Comparison of ENCODE assay signal across 1 cellular context in the genomic region with DNA sequence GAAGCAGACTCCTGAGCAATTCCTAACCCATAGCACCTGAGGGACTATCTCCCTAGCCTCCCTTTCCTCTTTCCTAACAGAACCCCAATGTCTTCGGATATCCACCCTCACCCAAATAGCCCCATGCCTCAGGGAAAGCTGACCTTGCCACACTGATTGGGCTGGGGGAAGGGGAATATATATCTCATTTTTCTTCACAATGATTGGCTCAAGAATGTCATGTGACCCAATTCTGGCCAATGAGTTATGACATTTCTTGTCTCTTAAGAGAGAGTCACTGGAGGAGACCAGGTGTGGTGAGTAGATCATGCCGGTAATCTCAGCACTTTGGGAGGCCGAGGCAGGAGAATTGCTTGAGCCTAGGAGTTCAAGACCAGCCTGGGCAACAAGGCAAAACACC.
A peak's percentile ranks its signal among the peaks of the same experiment; 100 is the strongest.
TF ChIP-seq lines count a peak whose summit lies in the region.

No MANE protein-coding gene starts in this region.

TF ChIP-seq in K562, 482 proteins besides CTCF, POLR2A, EP300 and RAD21 (continued from another document and continues in another):
- TF ChIP-seq RCOR1 (IDR thresholded peaks at IDR 0.05; ENCODE audit: borderline replicate concordance in 1 of 2, low read depth in 2 of 2, low read length in 2 of 2) (peak in 1 of 2 experiments; percentile 44; a peak in 2 of 4 replicates), MCM5 (IDR thresholded peaks at IDR 0.05; ENCODE audit: low read depth) (no peak), BCOR (IDR thresholded peaks at IDR 0.05) (peak; percentile 39; the same call in 1 of the 2 replicates), STAT5B (CRISPR knock-in tag; IDR thresholded peaks at IDR 0.05) (no peak), KLF6 (CRISPR knock-in tag; IDR thresholded peaks at IDR 0.05; ENCODE audit: borderline replicate concordance) (no peak), ZNF311 (CRISPR knock-in tag; IDR thresholded peaks at IDR 0.05) (no peak), HMG20A (CRISPR knock-in tag; conservative IDR thresholded peaks at IDR 0.05) (no peak), ELF2 (CRISPR knock-in tag; IDR thresholded peaks at IDR 0.05) (no peak), POLR3G (IDR thresholded peaks at IDR 0.05; ENCODE audit: extremely low read depth, insufficient read length, insufficient replicate concordance) (no peak), CCNT2 (IDR thresholded peaks at IDR 0.05; ENCODE audit: borderline replicate concordance, extremely low read depth, insufficient read length, low read depth, low read length) (no peak), BACH1 (tag; IDR thresholded peaks at IDR 0.05) (no peak), POLR2AphosphoS2 (IDR thresholded peaks at IDR 0.05; ENCODE audit: low read length) (no peak), ATF1 (CRISPR knock-in tag; IDR thresholded peaks at IDR 0.05) (no peak), ATF1 (tag; IDR thresholded peaks at IDR 0.05) (no peak), GTF2E2 (tag; IDR thresholded peaks at IDR 0.05) (no peak), ZNF584 (CRISPR knock-in tag; IDR thresholded peaks at IDR 0.05; ENCODE audit: low read depth) (no peak), RUNX1 (IDR thresholded peaks at IDR 0.05; ENCODE audit: low read depth) (no peak), ZNF347 (CRISPR knock-in tag; IDR thresholded peaks at IDR 0.05; ENCODE audit: low read depth) (no peak), SNIP1 (IDR thresholded peaks at IDR 0.05; ENCODE audit: low read depth) (no peak), ZNF668 (CRISPR knock-in tag; IDR thresholded peaks at IDR 0.05) (no peak), ZNF165 (CRISPR knock-in tag; IDR thresholded peaks at IDR 0.05; ENCODE audit: borderline replicate concordance) (no peak), KDM1A (IDR thresholded peaks at IDR 0.05) (peak in 1 of 2 experiments; percentile 38; a peak in 2 of 4 replicates), HNRNPH1 (optimal IDR thresholded peaks at IDR 0.05; ENCODE audit: low read depth, low read length) (no peak), SAP30 (IDR thresholded peaks at IDR 0.05; ENCODE audit: borderline replicate concordance, insufficient read depth, low read depth, low read length, poor library complexity, severe bottlenecking) (no peak), TRIM24 (IDR thresholded peaks at IDR 0.05) (no peak), SOX6 (IDR thresholded peaks at IDR 0.05) (no peak), CEBPB (tag; IDR thresholded peaks at IDR 0.05) (0 out of 2 replicates have a peak, but pooled peaks have one; percentile 14), TCF3 (CRISPR knock-in tag; IDR thresholded peaks at IDR 0.05) (no peak), ZFP36 (IDR thresholded peaks at IDR 0.05; ENCODE audit: low read depth, low read length, partially characterized antibody) (peak; percentile 13), MECOM (CRISPR knock-in tag; IDR thresholded peaks at IDR 0.05) (no peak), ZNF431 (CRISPR knock-in tag; IDR thresholded peaks at IDR 0.05) (no peak), ZNF197 (CRISPR knock-in tag; IDR thresholded peaks at IDR 0.05; ENCODE audit: low read depth) (no peak), HNRNPLL (IDR thresholded peaks at IDR 0.05; ENCODE audit: low read depth, low read length, poor library complexity, severe bottlenecking) (no peak)
- TF ChIP-seq, protein P1, sequence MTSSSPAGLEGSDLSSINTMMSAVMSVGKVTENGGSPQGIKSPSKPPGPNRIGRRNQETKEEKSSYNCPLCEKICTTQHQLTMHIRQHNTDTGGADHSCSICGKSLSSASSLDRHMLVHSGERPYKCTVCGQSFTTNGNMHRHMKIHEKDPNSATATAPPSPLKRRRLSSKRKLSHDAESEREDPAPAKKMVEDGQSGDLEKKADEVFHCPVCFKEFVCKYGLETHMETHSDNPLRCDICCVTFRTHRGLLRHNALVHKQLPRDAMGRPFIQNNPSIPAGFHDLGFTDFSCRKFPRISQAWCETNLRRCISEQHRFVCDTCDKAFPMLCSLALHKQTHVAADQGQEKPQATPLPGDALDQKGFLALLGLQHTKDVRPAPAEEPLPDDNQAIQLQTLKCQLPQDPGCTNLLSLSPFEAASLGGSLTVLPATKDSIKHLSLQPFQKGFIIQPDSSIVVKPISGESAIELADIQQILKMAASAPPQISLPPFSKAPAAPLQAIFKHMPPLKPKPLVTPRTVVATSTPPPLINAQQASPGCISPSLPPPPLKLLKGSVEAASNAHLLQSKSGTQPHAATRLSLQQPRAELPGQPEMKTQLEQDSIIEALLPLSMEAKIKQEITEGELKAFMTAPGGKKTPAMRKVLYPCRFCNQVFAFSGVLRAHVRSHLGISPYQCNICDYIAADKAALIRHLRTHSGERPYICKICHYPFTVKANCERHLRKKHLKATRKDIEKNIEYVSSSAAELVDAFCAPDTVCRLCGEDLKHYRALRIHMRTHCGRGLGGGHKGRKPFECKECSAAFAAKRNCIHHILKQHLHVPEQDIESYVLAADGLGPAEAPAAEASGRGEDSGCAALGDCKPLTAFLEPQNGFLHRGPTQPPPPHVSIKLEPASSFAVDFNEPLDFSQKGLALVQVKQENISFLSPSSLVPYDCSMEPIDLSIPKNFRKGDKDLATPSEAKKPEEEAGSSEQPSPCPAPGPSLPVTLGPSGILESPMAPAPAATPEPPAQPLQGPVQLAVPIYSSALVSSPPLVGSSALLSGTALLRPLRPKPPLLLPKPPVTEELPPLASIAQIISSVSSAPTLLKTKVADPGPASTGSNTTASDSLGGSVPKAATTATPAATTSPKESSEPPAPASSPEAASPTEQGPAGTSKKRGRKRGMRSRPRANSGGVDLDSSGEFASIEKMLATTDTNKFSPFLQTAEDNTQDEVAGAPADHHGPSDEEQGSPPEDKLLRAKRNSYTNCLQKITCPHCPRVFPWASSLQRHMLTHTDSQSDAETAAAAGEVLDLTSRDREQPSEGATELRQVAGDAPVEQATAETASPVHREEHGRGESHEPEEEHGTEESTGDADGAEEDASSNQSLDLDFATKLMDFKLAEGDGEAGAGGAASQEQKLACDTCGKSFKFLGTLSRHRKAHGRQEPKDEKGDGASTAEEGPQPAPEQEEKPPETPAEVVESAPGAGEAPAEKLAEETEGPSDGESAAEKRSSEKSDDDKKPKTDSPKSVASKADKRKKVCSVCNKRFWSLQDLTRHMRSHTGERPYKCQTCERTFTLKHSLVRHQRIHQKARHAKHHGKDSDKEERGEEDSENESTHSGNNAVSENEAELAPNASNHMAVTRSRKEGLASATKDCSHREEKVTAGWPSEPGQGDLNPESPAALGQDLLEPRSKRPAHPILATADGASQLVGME (CRISPR knock-in tag; IDR thresholded peaks at IDR 0.05) = no peak
- TF ChIP-seq, protein P2, sequence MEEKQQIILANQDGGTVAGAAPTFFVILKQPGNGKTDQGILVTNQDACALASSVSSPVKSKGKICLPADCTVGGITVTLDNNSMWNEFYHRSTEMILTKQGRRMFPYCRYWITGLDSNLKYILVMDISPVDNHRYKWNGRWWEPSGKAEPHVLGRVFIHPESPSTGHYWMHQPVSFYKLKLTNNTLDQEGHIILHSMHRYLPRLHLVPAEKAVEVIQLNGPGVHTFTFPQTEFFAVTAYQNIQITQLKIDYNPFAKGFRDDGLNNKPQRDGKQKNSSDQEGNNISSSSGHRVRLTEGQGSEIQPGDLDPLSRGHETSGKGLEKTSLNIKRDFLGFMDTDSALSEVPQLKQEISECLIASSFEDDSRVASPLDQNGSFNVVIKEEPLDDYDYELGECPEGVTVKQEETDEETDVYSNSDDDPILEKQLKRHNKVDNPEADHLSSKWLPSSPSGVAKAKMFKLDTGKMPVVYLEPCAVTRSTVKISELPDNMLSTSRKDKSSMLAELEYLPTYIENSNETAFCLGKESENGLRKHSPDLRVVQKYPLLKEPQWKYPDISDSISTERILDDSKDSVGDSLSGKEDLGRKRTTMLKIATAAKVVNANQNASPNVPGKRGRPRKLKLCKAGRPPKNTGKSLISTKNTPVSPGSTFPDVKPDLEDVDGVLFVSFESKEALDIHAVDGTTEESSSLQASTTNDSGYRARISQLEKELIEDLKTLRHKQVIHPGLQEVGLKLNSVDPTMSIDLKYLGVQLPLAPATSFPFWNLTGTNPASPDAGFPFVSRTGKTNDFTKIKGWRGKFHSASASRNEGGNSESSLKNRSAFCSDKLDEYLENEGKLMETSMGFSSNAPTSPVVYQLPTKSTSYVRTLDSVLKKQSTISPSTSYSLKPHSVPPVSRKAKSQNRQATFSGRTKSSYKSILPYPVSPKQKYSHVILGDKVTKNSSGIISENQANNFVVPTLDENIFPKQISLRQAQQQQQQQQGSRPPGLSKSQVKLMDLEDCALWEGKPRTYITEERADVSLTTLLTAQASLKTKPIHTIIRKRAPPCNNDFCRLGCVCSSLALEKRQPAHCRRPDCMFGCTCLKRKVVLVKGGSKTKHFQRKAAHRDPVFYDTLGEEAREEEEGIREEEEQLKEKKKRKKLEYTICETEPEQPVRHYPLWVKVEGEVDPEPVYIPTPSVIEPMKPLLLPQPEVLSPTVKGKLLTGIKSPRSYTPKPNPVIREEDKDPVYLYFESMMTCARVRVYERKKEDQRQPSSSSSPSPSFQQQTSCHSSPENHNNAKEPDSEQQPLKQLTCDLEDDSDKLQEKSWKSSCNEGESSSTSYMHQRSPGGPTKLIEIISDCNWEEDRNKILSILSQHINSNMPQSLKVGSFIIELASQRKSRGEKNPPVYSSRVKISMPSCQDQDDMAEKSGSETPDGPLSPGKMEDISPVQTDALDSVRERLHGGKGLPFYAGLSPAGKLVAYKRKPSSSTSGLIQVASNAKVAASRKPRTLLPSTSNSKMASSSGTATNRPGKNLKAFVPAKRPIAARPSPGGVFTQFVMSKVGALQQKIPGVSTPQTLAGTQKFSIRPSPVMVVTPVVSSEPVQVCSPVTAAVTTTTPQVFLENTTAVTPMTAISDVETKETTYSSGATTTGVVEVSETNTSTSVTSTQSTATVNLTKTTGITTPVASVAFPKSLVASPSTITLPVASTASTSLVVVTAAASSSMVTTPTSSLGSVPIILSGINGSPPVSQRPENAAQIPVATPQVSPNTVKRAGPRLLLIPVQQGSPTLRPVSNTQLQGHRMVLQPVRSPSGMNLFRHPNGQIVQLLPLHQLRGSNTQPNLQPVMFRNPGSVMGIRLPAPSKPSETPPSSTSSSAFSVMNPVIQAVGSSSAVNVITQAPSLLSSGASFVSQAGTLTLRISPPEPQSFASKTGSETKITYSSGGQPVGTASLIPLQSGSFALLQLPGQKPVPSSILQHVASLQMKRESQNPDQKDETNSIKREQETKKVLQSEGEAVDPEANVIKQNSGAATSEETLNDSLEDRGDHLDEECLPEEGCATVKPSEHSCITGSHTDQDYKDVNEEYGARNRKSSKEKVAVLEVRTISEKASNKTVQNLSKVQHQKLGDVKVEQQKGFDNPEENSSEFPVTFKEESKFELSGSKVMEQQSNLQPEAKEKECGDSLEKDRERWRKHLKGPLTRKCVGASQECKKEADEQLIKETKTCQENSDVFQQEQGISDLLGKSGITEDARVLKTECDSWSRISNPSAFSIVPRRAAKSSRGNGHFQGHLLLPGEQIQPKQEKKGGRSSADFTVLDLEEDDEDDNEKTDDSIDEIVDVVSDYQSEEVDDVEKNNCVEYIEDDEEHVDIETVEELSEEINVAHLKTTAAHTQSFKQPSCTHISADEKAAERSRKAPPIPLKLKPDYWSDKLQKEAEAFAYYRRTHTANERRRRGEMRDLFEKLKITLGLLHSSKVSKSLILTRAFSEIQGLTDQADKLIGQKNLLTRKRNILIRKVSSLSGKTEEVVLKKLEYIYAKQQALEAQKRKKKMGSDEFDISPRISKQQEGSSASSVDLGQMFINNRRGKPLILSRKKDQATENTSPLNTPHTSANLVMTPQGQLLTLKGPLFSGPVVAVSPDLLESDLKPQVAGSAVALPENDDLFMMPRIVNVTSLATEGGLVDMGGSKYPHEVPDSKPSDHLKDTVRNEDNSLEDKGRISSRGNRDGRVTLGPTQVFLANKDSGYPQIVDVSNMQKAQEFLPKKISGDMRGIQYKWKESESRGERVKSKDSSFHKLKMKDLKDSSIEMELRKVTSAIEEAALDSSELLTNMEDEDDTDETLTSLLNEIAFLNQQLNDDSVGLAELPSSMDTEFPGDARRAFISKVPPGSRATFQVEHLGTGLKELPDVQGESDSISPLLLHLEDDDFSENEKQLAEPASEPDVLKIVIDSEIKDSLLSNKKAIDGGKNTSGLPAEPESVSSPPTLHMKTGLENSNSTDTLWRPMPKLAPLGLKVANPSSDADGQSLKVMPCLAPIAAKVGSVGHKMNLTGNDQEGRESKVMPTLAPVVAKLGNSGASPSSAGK (IDR thresholded peaks at IDR 0.05) = 0 out of 2 replicates have a peak, but pooled peaks have one; percentile 33
- TF ChIP-seq, protein P3, sequence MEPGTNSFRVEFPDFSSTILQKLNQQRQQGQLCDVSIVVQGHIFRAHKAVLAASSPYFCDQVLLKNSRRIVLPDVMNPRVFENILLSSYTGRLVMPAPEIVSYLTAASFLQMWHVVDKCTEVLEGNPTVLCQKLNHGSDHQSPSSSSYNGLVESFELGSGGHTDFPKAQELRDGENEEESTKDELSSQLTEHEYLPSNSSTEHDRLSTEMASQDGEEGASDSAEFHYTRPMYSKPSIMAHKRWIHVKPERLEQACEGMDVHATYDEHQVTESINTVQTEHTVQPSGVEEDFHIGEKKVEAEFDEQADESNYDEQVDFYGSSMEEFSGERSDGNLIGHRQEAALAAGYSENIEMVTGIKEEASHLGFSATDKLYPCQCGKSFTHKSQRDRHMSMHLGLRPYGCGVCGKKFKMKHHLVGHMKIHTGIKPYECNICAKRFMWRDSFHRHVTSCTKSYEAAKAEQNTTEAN (CRISPR knock-in tag; IDR thresholded peaks at IDR 0.05) = no peak
- TF ChIP-seq, protein P4, sequence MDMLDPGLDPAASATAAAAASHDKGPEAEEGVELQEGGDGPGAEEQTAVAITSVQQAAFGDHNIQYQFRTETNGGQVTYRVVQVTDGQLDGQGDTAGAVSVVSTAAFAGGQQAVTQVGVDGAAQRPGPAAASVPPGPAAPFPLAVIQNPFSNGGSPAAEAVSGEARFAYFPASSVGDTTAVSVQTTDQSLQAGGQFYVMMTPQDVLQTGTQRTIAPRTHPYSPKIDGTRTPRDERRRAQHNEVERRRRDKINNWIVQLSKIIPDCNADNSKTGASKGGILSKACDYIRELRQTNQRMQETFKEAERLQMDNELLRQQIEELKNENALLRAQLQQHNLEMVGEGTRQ (CRISPR knock-in tag; IDR thresholded peaks at IDR 0.05) = peak; percentile 84
